ENCODE assay signal across 9 cellular contexts in the genomic region with DNA sequence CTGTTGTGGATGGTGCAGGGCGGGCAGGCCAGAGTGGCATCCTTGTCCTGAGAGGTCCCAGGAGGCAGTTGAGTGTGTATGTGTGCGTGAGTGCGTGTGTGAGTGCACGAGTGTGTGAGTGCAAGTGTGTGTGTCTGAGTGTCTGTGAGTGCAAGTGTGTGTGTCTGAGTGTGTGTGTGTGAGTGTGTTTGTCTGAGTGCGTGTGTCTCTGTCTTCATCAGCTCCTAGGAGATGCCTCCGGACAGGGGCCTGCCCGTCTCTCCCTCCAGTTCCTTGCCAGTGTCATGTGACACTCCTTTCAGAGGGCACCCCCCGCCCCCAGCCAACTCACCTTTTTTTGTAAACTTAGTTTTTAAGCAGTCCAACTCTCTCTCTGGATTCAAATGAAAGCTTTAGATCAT. TPM values are rescaled to one million over a fixed set of nuclear protein-coding genes. Genes with fewer than 3 reads are reported as not detected.
DNase-seq lines count a peak whose midpoint lies in the region; ATAC-seq, FAIRE-seq and TF ChIP-seq lines count a peak whose summit lies in the region.
"Had no signal": no experiment of that assay in that cellular context is flagged by ENCODE, and none has a peak within 500 bp of the region (broad histone marks: within the 10 kb centered on the region; RNA-seq: fewer than 3 reads in every experiment).

No MANE protein-coding gene starts in this region.

- peak overlapping the region in 1 of 2 donors; percentile 2 for H3K4me3 ChIP-seq in kidney (ENCODE audit: low read length in 2 of 2)
- H3K4me3 ChIP-seq: A549 had no signal

- no peak for TF ChIP-seq CTCF in kidney (IDR thresholded peaks at IDR 0.05; ENCODE audit: borderline replicate concordance, extremely low read depth, insufficient read depth)

- H3K4me1 Mint-ChIP-seq in stimulated activated naive CD8-positive, alpha-beta T cell treated with anti-CD3 and anti-CD28 coated beads, Interleukin-15, amount 100 ng/mL, for 72 hours = peaks cover 94% of the 10 kb centered on the region

- intact Hi-C loops in kidney (cut with DNase I) = no loop called here

- FAIRE-seq in kidney (lab: Jason Lieb, UNC) = no peak
- FAIRE-seq: A549 had no signal

- ATAC-seq in stimulated activated naive CD8-positive, alpha-beta T cell treated with anti-CD3 and anti-CD28 coated beads, Interleukin-15, amount 100 ng/mL, for 72 hours = no peak
- ATAC-seq in HG02759 (IDR thresholded peaks at IDR 0.05; ENCODE audit: unreplicated experiment) = no peak

- peak overlapping the region; percentile 23 to 41 for H3K9ac ChIP-seq in kidney (ENCODE audit: low read length in 2 of 2)

- peak overlapping the region; percentile 88 to 93 for H3K4me3 Mint-ChIP-seq in stimulated activated naive CD8-positive, alpha-beta T cell treated with anti-CD3 and anti-CD28 coated beads, Interleukin-15, amount 100 ng/mL, for 72 hours

- peak overlapping the region; percentile 55 to 98 for H3K27ac Mint-ChIP-seq in stimulated activated naive CD8-positive, alpha-beta T cell treated with anti-CD3 and anti-CD28 coated beads, Interleukin-15, amount 100 ng/mL, for 72 hours

- H3K27me3 Mint-ChIP-seq in stimulated activated naive CD8-positive, alpha-beta T cell treated with anti-CD3 and anti-CD28 coated beads, Interleukin-15, amount 100 ng/mL, for 72 hours = no peaks in the 10 kb centered on the region

- H3K36me3 ChIP-seq in kidney (ENCODE audit: control insufficient read depth in 1 of 2, insufficient read depth in 2 of 2, low read length in 2 of 2) = no peaks in the 10 kb centered on the region

- peak; percentile 18 for DNase-seq in NK-92 treated with Interleukin-12 subunit alpha and Interleukin-12 subunit beta, amount 100 ng/mL, for 24 hours (lab: John Stamatoyannopoulos, UW)
- no peak for DNase-seq in NK-92 (lab: John Stamatoyannopoulos, UW; ENCODE audit: unreplicated experiment)
- peak; percentile 39 to 54 for DNase-seq in activated CD4-positive, alpha-beta T cell treated with anti-CD3 and anti-CD28 coated beads, Interleukin-2, amount 50 U/mL, for 48 hours
- no peak for DNase-seq in kidney
- peak; percentile 17 to 42 for DNase-seq in stimulated activated naive CD8-positive, alpha-beta T cell treated with anti-CD3 and anti-CD28 coated beads, Interleukin-15, amount 100 ng/mL, for 72 hours
- no peak for DNase-seq in retina
- DNase-seq in islet precursor cell = no peak

- H3K9me3 ChIP-seq in kidney (ENCODE audit: control insufficient read depth in 1 of 2, low read length in 2 of 2) = no peaks in the 10 kb centered on the region
- H3K9me3 ChIP-seq: A549 had no signal

- H3K9me3 Mint-ChIP-seq in stimulated activated naive CD8-positive, alpha-beta T cell treated with anti-CD3 and anti-CD28 coated beads, Interleukin-15, amount 100 ng/mL, for 72 hours = no peaks in the 10 kb centered on the region

- peaks cover 73 to 76% of the 10 kb centered on the region in 2 donors for H3K4me1 ChIP-seq in kidney (ENCODE audit: control insufficient read depth in 1 of 2, insufficient read depth in 1 of 2, low read depth in 1 of 2, low read length in 2 of 2)

- peak overlapping the region; percentile 75 to 86 for H3K27ac ChIP-seq in kidney (ENCODE audit: low read depth in 2 of 2, low read length in 2 of 2)
- H3K27ac ChIP-seq: A549 had no signal

RNA-seq across cellular contexts. Expression of gene IGF2R, which starts 12.3 kb away (rescaled TPM):
- 88.6 TPM for total RNA-seq in kidney
- polyA plus RNA-seq in kidney (ENCODE audit: insufficient read depth, low read depth, low replicate concordance) = 23.7 TPM

Comparison
In these comparisons a context has a peak if more than half of its experiments do, and no peak if none do; other contexts are left out.
1. DNase-seq: peak in NK-92 treated with Interleukin-12 subunit alpha and Interleukin-12 subunit beta, amount 100 ng/mL, for 24 hours (single experiment), activated CD4-positive, alpha-beta T cell treated with anti-CD3 and anti-CD28 coated beads, Interleukin-2, amount 50 U/mL, for 48 hours (2 of 2) and stimulated activated naive CD8-positive, alpha-beta T cell treated with anti-CD3 and anti-CD28 coated beads, Interleukin-15, amount 100 ng/mL, for 72 hours (2 of 2); none in NK-92 (single experiment), kidney (single experiment), retina (single experiment) and islet precursor cell (single experiment).